In genomic region chr2:9952286-9952737, GRCh38 we compare ENCODE assay signal across 8 cellular contexts. TPM values are rescaled to one million over a fixed set of nuclear protein-coding genes. Genes with fewer than 3 reads are reported as not detected.
DNase-seq lines count a peak whose midpoint lies in the region; ATAC-seq and TF ChIP-seq lines count a peak whose summit lies in the region.

No MANE protein-coding gene starts in this region.

- no peak overlapping the region for H3K27ac ChIP-seq in KMS-11
- H3K27ac ChIP-seq in colonic mucosa = no peak overlapping the region
- peak overlapping the region; percentile 35 for H3K27ac ChIP-seq in naive thymus-derived CD4-positive, alpha-beta T cell (ENCODE audit: low read depth, low read length)

- peaks cover 0 to 13% (median 8%) of the 10 kb centered on the region in 7 donors for H3K4me1 Mint-ChIP-seq in naive thymus-derived CD4-positive, alpha-beta T cell

- H3K4me2 ChIP-seq in KMS-11 = peak overlapping the region; percentile 17; the same call in 1 of the 2 replicates

- in situ Hi-C loops in GM13976 (cut with MboI; ENCODE audit: low sequenced_read_pairs, unreplicated experiment) = no loop called here

- no peaks in the 10 kb centered on the region for H3K9me3 Mint-ChIP-seq in naive thymus-derived CD4-positive, alpha-beta T cell

- H2AFZ ChIP-seq in KMS-11 (ENCODE audit: low read depth) = peak overlapping the region; percentile 78

- DNase-seq in AG10803 (ENCODE audit: low read depth) = no peak
- DNase-seq in colonic mucosa = no peak
- DNase-seq in naive thymus-derived CD4-positive, alpha-beta T cell = no peak
- no peak for DNase-seq in GM03348 (ENCODE audit: low spot score)
- no peak for DNase-seq in GM13976 (ENCODE audit: low spot score)

- H3K27me3 ChIP-seq in KMS-11 (ENCODE audit: insufficient read depth, low read depth) (peaks cover 3% of the 10 kb centered on the region; the same call in 1 of the 2 replicates), colonic mucosa (no peaks in the 10 kb centered on the region)
- H3K27me3 ChIP-seq in naive thymus-derived CD4-positive, alpha-beta T cell (ENCODE audit: control insufficient read depth in 2 of 2, insufficient read depth in 2 of 2, low read length in 2 of 2) = no peaks in the 10 kb centered on the region

- H3K9me3 ChIP-seq in colonic mucosa = no peaks in the 10 kb centered on the region
- no peaks in the 10 kb centered on the region for H3K9me3 ChIP-seq in naive thymus-derived CD4-positive, alpha-beta T cell (ENCODE audit: control insufficient read depth in 2 of 3, low read length in 3 of 3)

- no peaks in the 10 kb centered on the region for H4K20me1 ChIP-seq in KMS-11 (ENCODE audit: insufficient read depth)

- H3K36me3 Mint-ChIP-seq in naive thymus-derived CD4-positive, alpha-beta T cell = no peaks in the 10 kb centered on the region

- H3K4me3 ChIP-seq in AG10803 (ENCODE audit: low read length) (peak overlapping the region; percentile 62), KMS-11 (IDR thresholded peaks at IDR 0.05; ENCODE audit: insufficient read depth, low read depth, low read length) (no peak overlapping the region), colonic mucosa (peak overlapping the region; percentile 60)
- peak overlapping the region; percentile 37 for H3K4me3 ChIP-seq in naive thymus-derived CD4-positive, alpha-beta T cell (ENCODE audit: low read length)

- no peak for ATAC-seq in naive thymus-derived CD4-positive, alpha-beta T cell
- ATAC-seq in HG02610 (IDR thresholded peaks at IDR 0.05; ENCODE audit: unreplicated experiment) (no peak), HG02981 (IDR thresholded peaks at IDR 0.05; ENCODE audit: unreplicated experiment) (no peak)

- no peaks in the 10 kb centered on the region for H3K79me2 ChIP-seq in KMS-11 (ENCODE audit: insufficient read depth, low read depth)

- CTCF ChIA-PET in naive thymus-derived CD4-positive, alpha-beta T cell (lab: Charles Lee) = no interaction called here

- peak overlapping the region; percentile 63 to 86 (median 78) for H3K4me3 Mint-ChIP-seq in naive thymus-derived CD4-positive, alpha-beta T cell

- H3K4me1 ChIP-seq in KMS-11 (ENCODE audit: low read depth, poor library complexity, severe bottlenecking) (peaks cover 5% of the 10 kb centered on the region), colonic mucosa (no peaks in the 10 kb centered on the region)
- H3K4me1 ChIP-seq in naive thymus-derived CD4-positive, alpha-beta T cell (ENCODE audit: control insufficient read depth in 2 of 2, insufficient read depth in 2 of 2, low read length in 2 of 2) = no peaks in the 10 kb centered on the region

- intact Hi-C loops in colonic mucosa (cut with DNase I) = loop anchor here (10.0 kb wide), 1 partner anchor 138 kb away; no protein-coding TSS in a partner anchor
- intact Hi-C loops in naive thymus-derived CD4-positive, alpha-beta T cell (cut with micrococcal nuclease) = loop anchor here (2.0 to 10.0 kb wide), 5 partner anchors 110 to 1392 kb away; partner anchors contain the start of genes ODC1 (in 2 of the 2), ADAM17 (in 1 of the 2), ROCK2 (in 1 of the 2) and TAF1B (in 1 of the 2)

- POLR2A ChIA-PET in naive thymus-derived CD4-positive, alpha-beta T cell (lab: Charles Lee) = no interaction called here

- TF ChIP-seq CTCF in AG10803 (conservative IDR thresholded peaks at IDR 0.05; ENCODE audit: low read length) = no peak
- no peak for TF ChIP-seq CTCF in KMS-11 (conservative IDR thresholded peaks at IDR 0.05; ENCODE audit: low read depth, low read length)
- no peak for TF ChIP-seq CTCF in colonic mucosa (IDR thresholded peaks at IDR 0.05)
- TF ChIP-seq CTCF in GM13976 (IDR thresholded peaks at IDR 0.05; ENCODE audit: borderline replicate concordance, control extremely low read depth, extremely low read depth, insufficient read depth, missing control alignments) = no peak

- peaks cover 23 to 70% (median 39%) of the 10 kb centered on the region in 5 donors for H3K27me3 Mint-ChIP-seq in naive thymus-derived CD4-positive, alpha-beta T cell

- H3K36me3 ChIP-seq in KMS-11 (ENCODE audit: insufficient read depth) (no peaks in the 10 kb centered on the region), colonic mucosa (no peaks in the 10 kb centered on the region)
- H3K36me3 ChIP-seq in naive thymus-derived CD4-positive, alpha-beta T cell (ENCODE audit: control insufficient read depth in 2 of 3, insufficient read depth in 3 of 3, low read length in 3 of 3) = no peaks in the 10 kb centered on the region

- no peak overlapping the region for H3K9ac ChIP-seq in KMS-11
- H3K9ac ChIP-seq in colonic mucosa (ENCODE audit: low read depth in 2 of 2, low read length in 2 of 2) = peak overlapping the region in 1 of 2 donors; percentile 58

- H3K27ac Mint-ChIP-seq in naive thymus-derived CD4-positive, alpha-beta T cell = peak overlapping the region in 4 of 9 donors; percentile 3 to 62 (median 32)

RNA-seq across cellular contexts. Expression of gene GRHL1, which starts 0.8 kb away (rescaled TPM):
- total RNA-seq in colonic mucosa = 1 to 10 TPM; 1.6 to 1.9 TPM
- 1 to 10 TPM in 1 of 5 experiments, under 1 TPM in 4; 0.19 to 1.3 (median 0.56) TPM for total RNA-seq in naive thymus-derived CD4-positive, alpha-beta T cell
- polyA plus RNA-seq in naive thymus-derived CD4-positive, alpha-beta T cell = under 1 TPM in 1 of 2 donors, not detected in 1; 0.33 TPM
